ENCODE assay signal across 24 cellular contexts in the genomic region with DNA sequence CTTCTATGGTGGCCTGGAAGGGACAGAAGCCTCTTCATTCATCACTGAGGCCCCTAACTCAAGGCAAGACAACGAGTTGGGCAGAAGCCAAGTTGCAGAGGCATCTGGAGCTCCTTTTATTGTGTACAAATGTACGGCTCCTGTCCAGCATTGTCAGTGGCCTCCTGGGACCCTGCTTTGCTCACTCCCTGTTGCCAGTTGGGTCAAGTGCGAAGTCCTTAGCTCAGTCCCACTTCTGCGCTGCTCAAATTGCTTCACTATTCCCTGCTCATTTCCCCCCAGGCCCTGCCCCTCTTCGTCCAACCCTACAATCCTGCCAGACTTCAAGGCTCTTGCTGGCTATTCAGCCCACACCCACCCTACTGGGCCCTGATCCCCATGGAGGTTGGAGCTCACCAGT.
"Had no signal": no experiment of that assay in that cellular context is flagged by ENCODE, and none has a peak within 500 bp of the region (broad histone marks: within the 10 kb centered on the region; RNA-seq: fewer than 3 reads in every experiment).

No MANE protein-coding gene starts in this region.

- ATAC-seq: activated CD8-positive, alpha-beta memory T cell treated with anti-CD3 and anti-CD28 coated beads, Interleukin-2, amount 10 ng/mL, durations not matched to agents 7 days and 5 days; T-cell had no signal

- FAIRE-seq: TTC549 had no signal

- H3K9me3 ChIP-seq: Peyer's patch had no signal

- H3K27ac ChIP-seq: Peyer's patch, RWPE1 had no signal

- H3K4me1 ChIP-seq: Peyer's patch had no signal

- DNase-seq: activated B cell treated with CpG ODN at 0.5 μM for 24 hours; activated CD4-positive, alpha-beta T cell treated with anti-CD3 and anti-CD28 coated beads for 1 hour; activated CD4-positive, alpha-beta T cell treated with anti-CD3 and anti-CD28 coated beads, Interleukin-2, amount 10 ng/mL, durations not matched to agents 24 days and 14 days; activated CD4-positive, alpha-beta T cell treated with anti-CD3 and anti-CD28 coated beads, Interleukin-2, amount 50 U/mL, for 48 hours; activated CD8-positive, alpha-beta memory T cell treated with anti-CD3 and anti-CD28 coated beads, Interleukin-2, amount 10 ng/mL, durations not matched to agents 7 days and 5 days; activated gamma-delta T cell treated with Interleukin-2 at 50 U/mL for 16 hours; activated naive CD4-positive, alpha-beta T cell treated with anti-CD3 and anti-CD28 coated beads, Interleukin-2, amount 10 ng/mL, durations not matched to agents 7 days and 5 days; activated naive CD8-positive, alpha-beta T cell treated with anti-CD3 and anti-CD28 coated beads for 36 hours; activated T-cell treated with anti-CD3 and anti-CD28 coated beads, Interleukin-2, amount 50 U/mL, for 24 hours; KBM-7; NCI-H1048; NCI-H146; NCI-H1930; NCI-H446; NCI-H748 treated with DMSO at 0.1 percent for 48 hours; NK-92 treated with Interleukin-12 subunit alpha and Interleukin-12 subunit beta, amount 100 ng/mL, for 24 hours; OCI-M1; SHP77 treated with DMSO at 0.1 percent for 48 hours; T-cell; T-helper 2 cell; T1000 had no signal

- H3K36me3 ChIP-seq: Peyer's patch had no signal

- H3K27me3 ChIP-seq: Peyer's patch had no signal

- H3K4me3 ChIP-seq: Peyer's patch had no signal
